Comparison of ENCODE assay signal across 8 cellular contexts in the genomic region with DNA sequence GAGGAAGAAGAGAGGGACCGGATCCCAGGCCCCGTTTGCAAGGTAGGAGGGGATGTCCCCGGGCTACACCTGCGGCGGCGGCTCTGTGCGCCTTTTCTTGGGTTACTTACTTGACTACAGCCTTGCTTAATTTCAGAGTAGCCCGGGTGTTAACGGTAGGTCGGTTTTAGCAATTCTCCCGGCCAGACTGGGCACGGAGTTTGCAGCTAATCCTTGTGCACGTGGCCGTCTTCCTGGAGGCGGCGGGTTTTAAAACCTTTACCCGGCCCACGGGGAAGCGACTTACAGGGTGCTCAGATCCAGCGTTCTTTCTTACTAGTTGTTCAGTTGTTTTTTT. TPM values are rescaled to one million over a fixed set of nuclear protein-coding genes. Genes with fewer than 3 reads are reported as not detected.
DNase-seq lines count a peak whose midpoint lies in the region; ATAC-seq and TF ChIP-seq lines count a peak whose summit lies in the region.

No MANE protein-coding gene starts in this region.

- H3K4me1 Mint-ChIP-seq in Calu3 (ENCODE audit: low read depth, unreplicated experiment): peaks cover 15% of the 10 kb centered on the region
- H3K4me1 Mint-ChIP-seq in activated CD4-positive, alpha-beta memory T cell treated with anti-CD3 and anti-CD28 coated beads for 36 hours (ENCODE audit: low read depth): peaks cover 23% of the 10 kb centered on the region

- H3K4me1 ChIP-seq in Karpas-422 (ENCODE audit: low read length): peaks cover 47% of the 10 kb centered on the region
- peaks cover 22 to 57% (median 23%) of the 10 kb centered on the region in 3 donors for H3K4me1 ChIP-seq in esophagus squamous epithelium

- peaks cover 23% of the 10 kb centered on the region for H3K36me3 Mint-ChIP-seq in Calu3 (ENCODE audit: insufficient read depth, unreplicated experiment)
- peaks cover 46% of the 10 kb centered on the region for H3K36me3 Mint-ChIP-seq in activated CD4-positive, alpha-beta memory T cell treated with anti-CD3 and anti-CD28 coated beads for 36 hours

- POLR2A ChIA-PET in activated CD4-positive, alpha-beta memory T cell treated with anti-CD3 and anti-CD28 coated beads for 36 hours (lab: Charles Lee): interaction anchor here (1.6 to 4.4 kb wide), 4 partner anchors 8 to 77 kb away, joined by 10 to 77 read pairs (median 11); partner anchors contain the start of genes DNAJC21 and TTC23L

- DNase-seq in Calu3 (no peak), Karpas-422 (peak; percentile 53), esophagus squamous epithelium (lab: John Stamatoyannopoulos, UW) (no peak), GM13976 (ENCODE audit: low spot score) (no peak), NCI-H2196 (lab: John Stamatoyannopoulos, UW; ENCODE audit: unreplicated experiment) (no peak)
- DNase-seq in activated CD4-positive, alpha-beta memory T cell treated with anti-CD3 and anti-CD28 coated beads for 36 hours: no peak

- peaks cover 50% of the 10 kb centered on the region for H3K36me3 ChIP-seq in Karpas-422 (ENCODE audit: insufficient read depth, low read length)
- H3K36me3 ChIP-seq in esophagus squamous epithelium: peaks cover 3 to 48% (median 6%) of the 10 kb centered on the region in 3 donors

- H3K9ac ChIP-seq in Karpas-422 (ENCODE audit: low read length): peak overlapping the region; percentile 90

- intact Hi-C loops in Calu3 (cut with micrococcal nuclease; ENCODE audit: unreplicated experiment): loop anchor here (1.0 kb wide), 1 partner anchor 8 kb away; no protein-coding TSS in a partner anchor
- intact Hi-C loops in esophagus squamous epithelium (cut with DNase I): no loop called here
- intact Hi-C loops in activated CD4-positive, alpha-beta memory T cell treated with anti-CD3 and anti-CD28 coated beads for 36 hours (cut with micrococcal nuclease): loop anchor here (1.0 to 10.0 kb wide), 8 partner anchors 8 to 1959 kb away; partner anchors contain the start of genes DNAJC21, NIPBL, RAI14 and TARS1

- CTCF ChIA-PET in Calu3 (lab: Charles Lee): interaction anchor here (0.8 to 1.7 kb wide), 7 partner anchors 8 to 430 kb away, joined by 3 to 10 read pairs (median 4); partner anchors contain the start of gene DNAJC21
- CTCF ChIA-PET in activated CD4-positive, alpha-beta memory T cell treated with anti-CD3 and anti-CD28 coated beads for 36 hours (lab: Charles Lee): interaction anchor here (0.9 to 6.1 kb wide), 7 partner anchors 8 to 1960 kb away, joined by 3 to 37 read pairs (median 7); partner anchors contain the start of gene DNAJC21

- no peak for TF ChIP-seq POLR2A in esophagus squamous epithelium (IDR thresholded peaks at IDR 0.05)

- H3K27me3 Mint-ChIP-seq in Calu3 (ENCODE audit: unreplicated experiment): no peaks in the 10 kb centered on the region
- no peaks in the 10 kb centered on the region for H3K27me3 Mint-ChIP-seq in activated CD4-positive, alpha-beta memory T cell treated with anti-CD3 and anti-CD28 coated beads for 36 hours

- H3K4me2 ChIP-seq in Karpas-422 (ENCODE audit: low read depth, low read length, poor library complexity, severe bottlenecking): peak overlapping the region; percentile 83

- BruUV-seq in Calu3 (replicated peaks; lab: Mats Ljungman, UMichigan): TSS peak; percentile 79

- peaks cover 8% of the 10 kb centered on the region; the same call in 1 of the 2 replicates for H4K20me1 ChIP-seq in Karpas-422 (ENCODE audit: insufficient read depth, low read depth, low read length)

- in situ Hi-C loops in GM13976 (cut with MboI; ENCODE audit: low sequenced_read_pairs, unreplicated experiment): no loop called here

- H3K4me3 ChIP-seq in Karpas-422 (ENCODE audit: low read length) (peak overlapping the region; percentile 92), esophagus squamous epithelium (peak overlapping the region; percentile 78 to 91 (median 80)), skin epidermis (peak overlapping the region; percentile 65 to 96 (median 78))

- H3K27ac Mint-ChIP-seq in Calu3 (ENCODE audit: unreplicated experiment): peak overlapping the region; percentile 72
- no peak overlapping the region for H3K27ac Mint-ChIP-seq in activated CD4-positive, alpha-beta memory T cell treated with anti-CD3 and anti-CD28 coated beads for 36 hours

- H3K9me2 ChIP-seq in Karpas-422 (replicated peaks; ENCODE audit: insufficient read depth, low read length): no peaks in the 10 kb centered on the region

- no peaks in the 10 kb centered on the region for H3K9me3 Mint-ChIP-seq in Calu3 (ENCODE audit: low read depth, unreplicated experiment)
- no peaks in the 10 kb centered on the region for H3K9me3 Mint-ChIP-seq in activated CD4-positive, alpha-beta memory T cell treated with anti-CD3 and anti-CD28 coated beads for 36 hours

- H3K27ac ChIP-seq in Karpas-422 (ENCODE audit: low read length) (peak overlapping the region; percentile 81), esophagus squamous epithelium (peak overlapping the region; percentile 87 to 93 (median 90)), skin epidermis (peak overlapping the region; percentile 67 to 95 (median 82))

- TF ChIP-seq CTCF in Calu3 (IDR thresholded peaks at IDR 0.05; ENCODE audit: unreplicated experiment): no peak
- no peak for TF ChIP-seq CTCF in esophagus squamous epithelium (IDR thresholded peaks at IDR 0.05)
- TF ChIP-seq CTCF in GM13976 (IDR thresholded peaks at IDR 0.05; ENCODE audit: borderline replicate concordance, control extremely low read depth, extremely low read depth, insufficient read depth, missing control alignments): no peak

- WGBS in esophagus squamous epithelium, 2 donors: 0 to 1% methylated on average over 20 of the region's 20 CpGs

- H3K9me3 ChIP-seq in Karpas-422 (ENCODE audit: low read length): no peaks in the 10 kb centered on the region
- no peaks in the 10 kb centered on the region for H3K9me3 ChIP-seq in esophagus squamous epithelium

- ATAC-seq in GM21423 (IDR thresholded peaks at IDR 0.05; ENCODE audit: unreplicated experiment): peak; percentile 9

- H3K79me2 ChIP-seq in Karpas-422 (ENCODE audit: low read length): peaks cover 94% of the 10 kb centered on the region

- no peak overlapping the region for H2AFZ ChIP-seq in Karpas-422 (ENCODE audit: low read length)

- no peaks in the 10 kb centered on the region for H3K27me3 ChIP-seq in Karpas-422 (ENCODE audit: low read length)
- no peaks in the 10 kb centered on the region for H3K27me3 ChIP-seq in esophagus squamous epithelium

- H3K4me3 Mint-ChIP-seq in Calu3 (ENCODE audit: low read depth, unreplicated experiment): no peak overlapping the region
- H3K4me3 Mint-ChIP-seq in activated CD4-positive, alpha-beta memory T cell treated with anti-CD3 and anti-CD28 coated beads for 36 hours: no peak overlapping the region

RNA-seq across cellular contexts. Expression of gene BRIX1, which starts 0.3 kb away (rescaled TPM):
- total RNA-seq in Calu3 (2022) (47.0 and 51.1 TPM in 2 replicates), esophagus squamous epithelium (10 to 100 TPM; 14.5 to 37.6 (median 29.4) TPM)
- total RNA-seq in Karpas-422 (2014; rRNA removed; shearing (Covaris generic); ENCODE audit: low replicate concordance): 22.8 and 48.6 TPM in 2 replicates
- 10 to 100 TPM; 67.4 to 71.4 TPM for total RNA-seq in activated CD4-positive, alpha-beta memory T cell treated with anti-CD3 and anti-CD28 coated beads for 36 hours

RNA-seq across cellular contexts. Expression of gene RAD1, which starts 0.5 kb away (rescaled TPM):
- 24.2 and 28.7 TPM in 2 replicates for total RNA-seq in Calu3 (2022)
- total RNA-seq in Karpas-422 (2014; rRNA removed; shearing (Covaris generic); ENCODE audit: low replicate concordance): 34.1 and 59.1 TPM in 2 replicates
- total RNA-seq in esophagus squamous epithelium: 10 to 100 TPM in 3 of 4 donors, 1 to 10 TPM in 1; 4.6 to 27.7 (median 19.0) TPM
- total RNA-seq in activated CD4-positive, alpha-beta memory T cell treated with anti-CD3 and anti-CD28 coated beads for 36 hours: 10 to 100 TPM; 36.2 to 38.3 TPM

RNA-seq across cellular contexts. Expression of gene DNAJC21, which starts 13.5 kb away (rescaled TPM):
- total RNA-seq in Calu3 (2022) (56.2 and 56.8 TPM in 2 replicates), esophagus squamous epithelium (10 to 100 TPM; 24.8 to 51.9 (median 32.0) TPM)
- total RNA-seq in Karpas-422 (2014; rRNA removed; shearing (Covaris generic); ENCODE audit: low replicate concordance): 40.4 and 41.0 TPM in 2 replicates
- total RNA-seq in activated CD4-positive, alpha-beta memory T cell treated with anti-CD3 and anti-CD28 coated beads for 36 hours: 10 to 100 TPM; 60.3 to 62.3 TPM
